14 cellular contexts compared by ENCODE assay signal in the genomic region with DNA sequence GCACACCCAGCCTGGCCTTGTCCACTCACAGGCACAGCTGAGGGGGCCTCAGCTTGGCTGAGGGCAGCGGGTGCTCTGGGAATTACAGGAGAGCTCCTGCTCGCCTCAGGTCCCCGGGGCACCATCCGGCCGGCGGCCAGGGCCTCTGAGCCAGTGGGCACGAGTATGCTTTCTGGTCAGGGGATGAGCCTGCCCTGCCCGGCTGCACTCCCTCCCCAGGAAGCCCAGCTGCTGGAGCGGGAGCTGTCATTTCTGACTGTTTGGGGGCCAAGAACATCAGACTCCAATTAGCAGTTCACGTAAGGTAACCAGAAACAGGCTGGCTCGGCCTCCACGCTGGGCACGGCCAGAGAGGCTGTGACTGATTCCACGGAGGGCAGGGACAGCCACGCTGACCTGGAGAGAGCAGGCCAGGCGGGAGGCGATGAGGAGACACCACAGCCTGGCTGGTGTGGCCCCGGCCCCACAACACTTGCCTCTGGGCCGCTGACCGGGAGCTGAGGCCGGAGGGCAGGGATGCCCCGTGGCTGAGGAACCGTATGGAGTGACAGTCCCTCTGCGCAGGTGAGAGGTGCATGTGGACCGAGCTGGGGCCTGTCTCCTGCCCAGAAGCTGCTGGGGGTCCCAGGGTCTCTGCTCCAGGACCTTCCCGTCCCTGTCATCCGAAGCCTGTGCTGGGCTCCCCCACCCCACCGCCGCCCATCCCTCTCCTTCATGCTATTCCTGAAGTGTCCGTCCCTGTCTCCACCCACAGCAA. TPM values are rescaled to one million over a fixed set of nuclear protein-coding genes. Genes with fewer than 3 reads are reported as not detected.
DNase-seq lines count a peak whose midpoint lies in the region; ATAC-seq and TF ChIP-seq lines count a peak whose summit lies in the region.
"Had no signal": no experiment of that assay in that cellular context is flagged by ENCODE, and none has a peak within 500 bp of the region (broad histone marks: within the 10 kb centered on the region; RNA-seq: fewer than 3 reads in every experiment).

No MANE protein-coding gene starts in this region.

- TF ChIP-seq CTCF in osteoblast (IDR thresholded peaks at IDR 0.05; ENCODE audit: extremely low read depth, low read depth, low read length) = no peak

- H3K36me3 ChIP-seq in osteoblast (ENCODE audit: insufficient read depth, low read length) (no peaks in the 10 kb centered on the region), urinary bladder (ENCODE audit: insufficient read depth) (no peaks in the 10 kb centered on the region)
- H3K36me3 ChIP-seq in CD4-positive, alpha-beta memory T cell (ENCODE audit: insufficient read depth, low read length) = peaks cover 7% of the 10 kb centered on the region

- ATAC-seq in GM18873 (IDR thresholded peaks at IDR 0.05; ENCODE audit: low FRiP score, unreplicated experiment) = no peak
- ATAC-seq: GM23338, T-cell had no signal

- peaks cover 42% of the 10 kb centered on the region for H4K20me1 ChIP-seq in osteoblast (ENCODE audit: insufficient read depth, low read length)

- peaks cover 0 to 16% of the 10 kb centered on the region in 2 donors for H3K36me3 Mint-ChIP-seq in CD4-positive, alpha-beta memory T cell
- H3K36me3 Mint-ChIP-seq: T-cell had no signal

- no peaks in the 10 kb centered on the region for H3K9me3 Mint-ChIP-seq in CD4-positive, alpha-beta memory T cell
- H3K9me3 Mint-ChIP-seq: GM23338, T-cell had no signal

- DNase-seq in activated effector memory CD4-positive, alpha-beta T cell treated with anti-CD3 and anti-CD28 coated beads, Interleukin-2, amount 50 U/mL, for 16 hours = peak; percentile 57
- DNase-seq in activated effector memory CD4-positive, alpha-beta T cell treated with Interleukin-2 at 50 U/mL for 16 hours = no peak
- DNase-seq in globus pallidus (ENCODE audit: low spot score) (peak; percentile 31), osteoblast (ENCODE audit: insufficient read length, low spot score, missing footprints) (peak; percentile 89), NCI-H345 (lab: John Stamatoyannopoulos, UW) (no peak)
- DNase-seq in CD4-positive, alpha-beta memory T cell = no peak
- DNase-seq: activated CD4-positive, alpha-beta T cell treated with anti-CD3 and anti-CD28 coated beads for 48 hours; DMS53; NCI-H2171; OCI-M1; T-cell had no signal

- no peaks in the 10 kb centered on the region for H3K27me3 ChIP-seq in osteoblast (ENCODE audit: insufficient read depth, low read length)
- H3K27me3 ChIP-seq in CD4-positive, alpha-beta memory T cell (ENCODE audit: insufficient read depth, low read length) = no peaks in the 10 kb centered on the region

- H2AFZ ChIP-seq in osteoblast (ENCODE audit: low read length) = no peak overlapping the region
- H2AFZ ChIP-seq: GM23338 had no signal

- whole genome bisulfite sequencing in urinary bladder = 81% methylated on average over 30 of the region's 30 CpGs

- CTCF ChIA-PET in CD4-positive, alpha-beta memory T cell (lab: Charles Lee; ENCODE audit: partially characterized antibody) = interaction anchor here (1.0 kb wide), 1 partner anchor 27 kb away, joined by 3 read pairs; no protein-coding TSS in a partner anchor

- POLR2A ChIA-PET in CD4-positive, alpha-beta memory T cell (lab: Charles Lee; ENCODE audit: partially characterized antibody) = no interaction called here

- peaks cover 2 to 8% (median 4%) of the 10 kb centered on the region in 4 donors for H3K4me1 Mint-ChIP-seq in CD4-positive, alpha-beta memory T cell

- no peak overlapping the region for H3K27ac Mint-ChIP-seq in CD4-positive, alpha-beta memory T cell
- H3K27ac Mint-ChIP-seq: GM23338, T-cell had no signal

- no peak overlapping the region for H3K4me3 ChIP-seq in osteoblast (ENCODE audit: insufficient read depth, low read length)
- no peak overlapping the region for H3K4me3 ChIP-seq in urinary bladder (ENCODE audit: low read depth, low read length)
- no peak overlapping the region for H3K4me3 ChIP-seq in CD4-positive, alpha-beta memory T cell (ENCODE audit: low read length in 2 of 2)
- H3K4me3 ChIP-seq: GM23338 had no signal

- H3K9me3 ChIP-seq in osteoblast (ENCODE audit: low read depth, low read length) = no peaks in the 10 kb centered on the region
- no peaks in the 10 kb centered on the region for H3K9me3 ChIP-seq in CD4-positive, alpha-beta memory T cell (ENCODE audit: control insufficient read depth in 1 of 2, low read length in 2 of 2)

- intact Hi-C loops in CD4-positive, alpha-beta memory T cell (cut with micrococcal nuclease) = no loop called here

- no peak overlapping the region for H3K27ac ChIP-seq in osteoblast (ENCODE audit: low read depth, low read length)
- peak overlapping the region; percentile 18 for H3K27ac ChIP-seq in urinary bladder (ENCODE audit: low read depth)
- H3K27ac ChIP-seq in CD4-positive, alpha-beta memory T cell (ENCODE audit: low read depth, low read length) = no peak overlapping the region

- H3K4me2 ChIP-seq in osteoblast (ENCODE audit: insufficient read depth, low read length) = no peak overlapping the region
- H3K4me2 ChIP-seq: GM23338 had no signal

- H3K27me3 Mint-ChIP-seq in CD4-positive, alpha-beta memory T cell = no peaks in the 10 kb centered on the region
- H3K27me3 Mint-ChIP-seq: T-cell had no signal

- peaks cover 9% of the 10 kb centered on the region for H3K4me1 ChIP-seq in osteoblast (ENCODE audit: insufficient read depth, low read length)
- no peaks in the 10 kb centered on the region for H3K4me1 ChIP-seq in urinary bladder (ENCODE audit: insufficient read depth)
- H3K4me1 ChIP-seq in CD4-positive, alpha-beta memory T cell (ENCODE audit: insufficient read depth, low read length) = no peaks in the 10 kb centered on the region

- no peak overlapping the region for H3K4me3 Mint-ChIP-seq in CD4-positive, alpha-beta memory T cell
- H3K4me3 Mint-ChIP-seq: GM23338, T-cell had no signal

- H3K79me2 ChIP-seq in osteoblast (ENCODE audit: insufficient read depth, low read length) = peaks cover 46% of the 10 kb centered on the region

RNA-seq across cellular contexts. Expression of gene CEBPG, which starts 15.5 kb away (rescaled TPM):
- total RNA-seq in osteoblast (31.5 and 35.5 TPM in 2 replicates), urinary bladder (28.9 TPM)
- polyA plus RNA-seq in urinary bladder = 19.9 TPM
- 10 to 100 TPM; 26.9 to 27.2 TPM for total RNA-seq in CD4-positive, alpha-beta memory T cell
- 10 to 100 TPM in 1 of 2 donors, 1 to 10 TPM in 1; 8.9 to 13.3 TPM for polyA plus RNA-seq in CD4-positive, alpha-beta memory T cell

Comparison
In these comparisons a context has a peak if more than half of its experiments do, and no peak if none do; other contexts are left out.
1. DNase-seq: peak in activated effector memory CD4-positive, alpha-beta T cell treated with anti-CD3 and anti-CD28 coated beads, Interleukin-2, amount 50 U/mL, for 16 hours (single experiment), globus pallidus (single experiment) and osteoblast (single experiment); none in activated effector memory CD4-positive, alpha-beta T cell treated with Interleukin-2 at 50 U/mL for 16 hours (single experiment), CD4-positive, alpha-beta memory T cell (0 of 5) and NCI-H345 (single experiment).